In genomic region chr1:181089017-181089776, GRCh38 we compare ENCODE assay signal across 8 cellular contexts. TPM values are rescaled to one million over a fixed set of nuclear protein-coding genes. Genes with fewer than 3 reads are reported as not detected.
A peak's percentile ranks its signal among the peaks of the same experiment; 100 is the strongest.
DNase-seq lines count a peak whose midpoint lies in the region; ATAC-seq, FAIRE-seq and TF ChIP-seq lines count a peak whose summit lies in the region.

No MANE protein-coding gene starts in this region.

- peak; percentile 8 for ATAC-seq in HG02678 (IDR thresholded peaks at IDR 0.05; ENCODE audit: unreplicated experiment)

- H3K4me2 ChIP-seq in astrocyte (ENCODE audit: low read length) = peak overlapping the region; percentile 89

- peak overlapping the region; percentile 90 for H3K9ac ChIP-seq in astrocyte (ENCODE audit: low read length)

- H3K9me3 ChIP-seq in Peyer's patch (no peaks in the 10 kb centered on the region), astrocyte (ENCODE audit: insufficient read depth, low read depth, low read length) (no peaks in the 10 kb centered on the region)

- H3K4me1 Mint-ChIP-seq in astrocyte (ENCODE audit: low read depth, unreplicated experiment) = peaks cover 23% of the 10 kb centered on the region

- no peak overlapping the region for H2AFZ ChIP-seq in astrocyte (ENCODE audit: low read depth, low read length)

- H3K4me1 ChIP-seq in Peyer's patch (peaks cover 0 to 30% (median 12%) of the 10 kb centered on the region in 4 donors), astrocyte (ENCODE audit: insufficient read depth, low read length) (peaks cover 40% of the 10 kb centered on the region)

- peaks cover 4% of the 10 kb centered on the region for H3K36me3 Mint-ChIP-seq in astrocyte (ENCODE audit: low read depth, unreplicated experiment)

- TF ChIP-seq CTCF in GM12875 (IDR thresholded peaks at IDR 0.05; ENCODE audit: borderline replicate concordance, insufficient read depth, low read depth, low read length) (no peak), Peyer's patch (IDR thresholded peaks at IDR 0.05) (no peak), astrocyte (IDR thresholded peaks at IDR 0.05; ENCODE audit: insufficient read depth, low read depth, low read length) (no peak), D721Med (IDR thresholded peaks at IDR 0.05; ENCODE audit: insufficient read depth, missing control alignments) (no peak)

- peak overlapping the region; percentile 99 for H3K4me3 Mint-ChIP-seq in astrocyte (ENCODE audit: unreplicated experiment)

- no peaks in the 10 kb centered on the region for H3K36me3 ChIP-seq in Peyer's patch
- peaks cover 6% of the 10 kb centered on the region for H3K36me3 ChIP-seq in astrocyte (ENCODE audit: insufficient read depth, low read length)

- H3K27me3 Mint-ChIP-seq in astrocyte (ENCODE audit: low read depth, unreplicated experiment) = peaks cover 3% of the 10 kb centered on the region

- peaks cover 46% of the 10 kb centered on the region for H4K20me1 ChIP-seq in astrocyte (ENCODE audit: insufficient read depth, low read length)

- DNase-seq in Peyer's patch (peak in 2 of 3 donors; percentile 26 to 66), astrocyte (ENCODE audit: low read depth) (no peak), D721Med (ENCODE audit: insufficient read length, low spot score) (no peak), foreskin melanocyte (no peak)
- peak; percentile 45 for DNase-seq in stimulated activated CD8-positive, alpha-beta memory T cell treated with anti-CD3 and anti-CD28 coated beads, Interleukin-12 subunit alpha, Interleukin-12 subunit beta, amount 100 ng/mL, for 4 hours (ENCODE audit: low read depth)

- H3K27ac ChIP-seq in Peyer's patch = peak overlapping the region; percentile 92 to 99 (median 96)
- peak overlapping the region; percentile 77 for H3K27ac ChIP-seq in astrocyte (ENCODE audit: low read depth, low read length)
- peak overlapping the region; percentile 82 for H3K27ac ChIP-seq in layer of hippocampus (ENCODE audit: low read depth, low read length)

- H3K4me3 ChIP-seq in GM12875 (ENCODE audit: low read depth, low read length) (peak overlapping the region; percentile 73), Peyer's patch (peak overlapping the region; percentile 80 to 95 (median 88)), astrocyte (ENCODE audit: insufficient read depth, low read depth, low read length) (peak overlapping the region; percentile 86)

- TF ChIP-seq POLR2A in Peyer's patch (IDR thresholded peaks at IDR 0.05) = no peak

- H3K9me3 Mint-ChIP-seq in astrocyte (ENCODE audit: unreplicated experiment) = no peaks in the 10 kb centered on the region

- FAIRE-seq in astrocyte (lab: Jason Lieb, UNC) (no peak), D721Med (lab: Jason Lieb, UNC) (no peak)

- peaks cover 53% of the 10 kb centered on the region for H3K79me2 ChIP-seq in astrocyte (ENCODE audit: insufficient read depth, low read length)

- H3K27me3 ChIP-seq in Peyer's patch (no peaks in the 10 kb centered on the region), astrocyte (ENCODE audit: insufficient read depth, low read length) (no peaks in the 10 kb centered on the region), layer of hippocampus (ENCODE audit: control insufficient read depth, insufficient read depth, low read length) (no peaks in the 10 kb centered on the region)

- H3K27ac Mint-ChIP-seq in astrocyte (ENCODE audit: unreplicated experiment) = peak overlapping the region; percentile 97

RNA-seq across cellular contexts. Expression of gene IER5, which starts 0.7 kb away (rescaled TPM):
- total RNA-seq in Peyer's patch = 10 to 100 TPM in 1 of 4 donors, 1 to 10 TPM in 3; 6.3 to 10.7 (median 8.2) TPM
- total RNA-seq in astrocyte = 23.2 and 28.3 TPM in 2 replicates

RNA-seq across cellular contexts. Expression of gene MR1, which starts 55.4 kb away (rescaled TPM):
- 1 to 10 TPM; 4.0 to 9.7 (median 6.0) TPM for total RNA-seq in Peyer's patch
- 1.2 and 1.6 TPM in 2 replicates for total RNA-seq in astrocyte

Comparison
In these comparisons a context has a peak if more than half of its experiments do, and no peak if none do; other contexts are left out.
1. DNase-seq: peak in Peyer's patch (2 of 3) and stimulated activated CD8-positive, alpha-beta memory T cell treated with anti-CD3 and anti-CD28 coated beads, Interleukin-12 subunit alpha, Interleukin-12 subunit beta, amount 100 ng/mL, for 4 hours (single experiment); none in astrocyte (single experiment), D721Med (single experiment) and foreskin melanocyte (single experiment).
2. Peak in every context shown above with its lines, with median percentiles within 50 percentile points of each other: H3K4me3 ChIP-seq and H3K27ac ChIP-seq.